In genomic region chr12:90292183-90292582, GRCh38 we compare ENCODE assay signal across 36 cellular contexts.
"Had no signal": no experiment of that assay in that cellular context is flagged by ENCODE, and none has a peak within 500 bp of the region (broad histone marks: within the 10 kb centered on the region; RNA-seq: fewer than 3 reads in every experiment).

No MANE protein-coding gene starts in this region.

- ATAC-seq: activated T-helper 17 cell treated with anti-CD3 and anti-CD28 coated beads, Interleukin-2, amount 50 U/mL, for 72 hours; gastrocnemius medialis; left colon; lower lobe of right lung; mucosa of descending colon; natural killer cell treated with Interleukin-12 subunit alpha and Interleukin-12 subunit beta and Interleukin-15 and Interleukin-18, amount 100 ng/mL, for 72 hours; stimulated activated naive B cell treated with anti-CD40 and anti-IgM and Interleukin-4, amounts not matched to agents 10 μg/mL and 1 μg/mL and 100 μg/mL, for 72 hours had no signal

- DNase-seq: activated CD4-positive, alpha-beta T cell treated with anti-CD3 and anti-CD28 coated beads for 48 hours; activated CD4-positive, alpha-beta T cell treated with anti-CD3 and anti-CD28 coated beads, Interleukin-2, amount 50 U/mL, for 48 hours; activated CD8-positive, alpha-beta memory T cell treated with anti-CD3 and anti-CD28 coated beads, Interleukin-2, amount 50 U/mL, for 48 hours; activated gamma-delta T cell treated with Interleukin-2 at 50 U/mL for 16 hours; activated T-cell treated with anti-CD3 and anti-CD28 coated beads, Interleukin-2, amount 50 U/mL, for 24 hours; adrenal gland; brain microvascular endothelial cell; caudate nucleus; cortex of kidney; endodermal cell; gastrocnemius medialis; glutamatergic neuron; kidney; left colon; lower lobe of right lung; mesendoderm; mucosa of descending colon; stimulated activated CD4-positive, alpha-beta T cell treated with anti-CD3 and anti-CD28 coated beads, Interleukin-15, amount 100 ng/mL, for 24 hours; stimulated activated CD4-positive, alpha-beta T cell treated with anti-CD3 and anti-CD28 coated beads, Interleukin-2, amount 100 ng/mL, for 24 hours; stimulated activated naive B cell treated with anti-CD40 and anti-IgM and Interleukin-4, amounts not matched to agents 10 μg/mL and 1 μg/mL and 100 μg/mL, for 72 hours; stomach; SW 1271; T-helper 9 cell; thyroid gland; upper lobe of left lung had no signal

- H3K27me3 ChIP-seq: adrenal gland, brain microvascular endothelial cell, gastrocnemius medialis, stomach, thyroid gland, upper lobe of left lung, vagina had no signal

- H3K27ac Mint-ChIP-seq: activated naive CD8-positive, alpha-beta T cell; activated T-cell treated with anti-CD3 and anti-CD28 coated beads, Interleukin-2, amount 50 U/mL, for 24 hours; activated T-helper 17 cell treated with anti-CD3 and anti-CD28 coated beads, Interleukin-2, amount 50 U/mL, for 72 hours; endodermal cell; natural killer cell treated with Interleukin-12 subunit alpha and Interleukin-12 subunit beta and Interleukin-15 and Interleukin-18, amount 100 ng/mL, for 72 hours; progenitor cell of endocrine pancreas; stimulated activated naive B cell treated with anti-CD40 and anti-IgM and Interleukin-4, amounts not matched to agents 10 μg/mL and 1 μg/mL and 100 μg/mL, for 72 hours; T-helper 1 cell treated with Interleukin-12 subunit alpha and Interleukin-12 subunit beta and Interleukin-4 antibody, amounts not matched to agents 30 μg/mL and 1 μg/mL, for 36 hours had no signal

- FAIRE-seq: astrocyte, TTC549 had no signal

- H3K4me1 Mint-ChIP-seq: endodermal cell; stimulated activated naive B cell treated with anti-CD40 and anti-IgM and Interleukin-4, amounts not matched to agents 10 μg/mL and 1 μg/mL and 100 μg/mL, for 72 hours had no signal

- H3K4me2 ChIP-seq: smooth muscle cell had no signal

- H3K27me3 Mint-ChIP-seq: progenitor cell of endocrine pancreas had no signal

- H3K9me3 ChIP-seq: adrenal gland, thyroid gland, vagina had no signal

- H3K4me1 ChIP-seq: stomach, upper lobe of left lung had no signal

- H3K36me3 ChIP-seq: adrenal gland, brain microvascular endothelial cell, gastrocnemius medialis, lower lobe of right lung, stomach, thyroid gland, upper lobe of left lung, vagina had no signal

- H3K4me3 ChIP-seq: gastrocnemius medialis, lower lobe of right lung, mucosa of descending colon, smooth muscle cell, stomach, thyroid gland, upper lobe of left lung, vagina had no signal

- H3K4me3 Mint-ChIP-seq: activated naive CD8-positive, alpha-beta T cell; activated T-cell treated with anti-CD3 and anti-CD28 coated beads, Interleukin-2, amount 50 U/mL, for 24 hours; activated T-helper 17 cell treated with anti-CD3 and anti-CD28 coated beads, Interleukin-2, amount 50 U/mL, for 72 hours; endodermal cell; natural killer cell treated with Interleukin-12 subunit alpha and Interleukin-12 subunit beta and Interleukin-15 and Interleukin-18, amount 100 ng/mL, for 72 hours; stimulated activated naive B cell treated with anti-CD40 and anti-IgM and Interleukin-4, amounts not matched to agents 10 μg/mL and 1 μg/mL and 100 μg/mL, for 72 hours; T-helper 1 cell treated with Interleukin-12 subunit alpha and Interleukin-12 subunit beta and Interleukin-4 antibody, amounts not matched to agents 30 μg/mL and 1 μg/mL, for 36 hours had no signal

- H3K27ac ChIP-seq: adrenal gland, brain microvascular endothelial cell, epithelial cell of prostate, lower lobe of right lung, stomach, thyroid gland, upper lobe of left lung, vagina, VCaP had no signal

- H3K36me3 Mint-ChIP-seq: activated naive CD8-positive, alpha-beta T cell had no signal
